15 cellular contexts compared by ENCODE assay signal in the genomic region with DNA sequence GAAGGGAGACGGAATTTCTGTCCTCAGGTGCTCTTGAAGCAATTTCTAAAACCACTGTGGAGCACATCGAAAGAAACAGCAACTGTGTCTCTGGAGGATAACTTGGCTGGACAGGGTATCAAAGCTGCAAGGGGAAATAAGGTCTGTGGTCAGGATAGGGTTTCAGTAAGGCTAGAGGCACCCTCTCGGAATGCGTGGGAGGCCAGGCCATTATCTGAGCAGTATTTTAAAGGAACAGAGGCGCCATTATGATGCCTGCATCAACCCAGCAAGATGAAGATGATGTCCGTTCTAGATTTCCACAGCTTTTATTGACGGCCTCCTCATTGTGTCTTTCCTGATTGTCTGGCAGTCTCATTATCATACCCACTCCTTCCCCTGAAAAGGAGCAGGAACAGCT.
DNase-seq lines count a peak whose midpoint lies in the region; ATAC-seq and TF ChIP-seq lines count a peak whose summit lies in the region.
"Had no signal": no experiment of that assay in that cellular context is flagged by ENCODE, and none has a peak within 500 bp of the region (broad histone marks: within the 10 kb centered on the region; RNA-seq: fewer than 3 reads in every experiment).

No MANE protein-coding gene starts in this region.

- H3K27ac ChIP-seq in PC-9 (no peak overlapping the region), upper lobe of left lung (no peak overlapping the region), vagina (no peak overlapping the region)

- H3F3A ChIP-seq in PC-9 (ENCODE audit: insufficient read depth, low read depth), result no peaks in the 10 kb centered on the region

- H3K4me3 ChIP-seq in PC-9 (no peak overlapping the region), upper lobe of left lung (no peak overlapping the region), vagina (no peak overlapping the region)

- H3K4me2 ChIP-seq in PC-9, result no peak overlapping the region

- H4K20me1 ChIP-seq in PC-9 (ENCODE audit: insufficient read depth), result no peaks in the 10 kb centered on the region

- intact Hi-C loops in PC-9 (cut with micrococcal nuclease; ENCODE audit: unreplicated experiment), result loop anchor here (10.0 kb wide), 1 partner anchor 199 kb away; no protein-coding TSS in a partner anchor
- intact Hi-C loops in vagina (cut with DNase I), result no loop called here

- H3K36me3 Mint-ChIP-seq in nephron progenitor cell (ENCODE audit: low read depth), result no peaks in the 10 kb centered on the region
- H3K36me3 Mint-ChIP-seq: naive B cell had no signal

- POLR2A ChIA-PET in PC-9 (lab: Charles Lee; ENCODE audit: unreplicated experiment), result no interaction called here

- H3K27me3 Mint-ChIP-seq in nephron progenitor cell (ENCODE audit: low read depth, poor library complexity), result peaks cover 3% of the 10 kb centered on the region
- H3K27me3 Mint-ChIP-seq: naive B cell had no signal

- ATAC-seq in GM19351 (IDR thresholded peaks at IDR 0.05; ENCODE audit: unreplicated experiment) (peak; percentile 81), HG03095 (IDR thresholded peaks at IDR 0.05; ENCODE audit: unreplicated experiment) (peak; percentile 63), GM18498 (IDR thresholded peaks at IDR 0.05; ENCODE audit: unreplicated experiment) (no peak), upper lobe of left lung (ENCODE audit: low FRiP score in 2 of 2) (no peak)
- ATAC-seq: sciatic nerve had no signal

- no peak for TF ChIP-seq EP300 in upper lobe of left lung (IDR thresholded peaks at IDR 0.05)

- H3K79me2 ChIP-seq in PC-9 (ENCODE audit: low read depth), result no peaks in the 10 kb centered on the region

- H3K27me3 ChIP-seq in PC-9 (ENCODE audit: insufficient read depth, low read depth) (no peaks in the 10 kb centered on the region), upper lobe of left lung (no peaks in the 10 kb centered on the region), vagina (no peaks in the 10 kb centered on the region)
- H3K27me3 ChIP-seq: BE2C had no signal

- H3K9me3 Mint-ChIP-seq in nephron progenitor cell, result no peaks in the 10 kb centered on the region
- H3K9me3 Mint-ChIP-seq: naive B cell had no signal

- peak overlapping the region; percentile 31; the same call in 1 of the 2 replicates for H2AFZ ChIP-seq in PC-9

- H3K36me3 ChIP-seq in PC-9 (ENCODE audit: low read depth) (no peaks in the 10 kb centered on the region), upper lobe of left lung (no peaks in the 10 kb centered on the region), vagina (no peaks in the 10 kb centered on the region)
- H3K36me3 ChIP-seq: BE2C had no signal

- TF ChIP-seq CTCF in PC-9 (conservative IDR thresholded peaks at IDR 0.05) (no peak), nephron progenitor cell (IDR thresholded peaks at IDR 0.05) (no peak), upper lobe of left lung (IDR thresholded peaks at IDR 0.05) (no peak), vagina (IDR thresholded peaks at IDR 0.05) (no peak)

- CTCF ChIA-PET in PC-9 (lab: Charles Lee), result no interaction called here

- H3K27ac Mint-ChIP-seq in nephron progenitor cell, result peak overlapping the region; percentile 62

- no peaks in the 10 kb centered on the region for H3K4me1 ChIP-seq in PC-9 (replicated peaks; ENCODE audit: insufficient read depth)
- H3K4me1 ChIP-seq in upper lobe of left lung, result no peaks in the 10 kb centered on the region
- H3K4me1 ChIP-seq in vagina, result no peaks in the 10 kb centered on the region
- H3K4me1 ChIP-seq: BE2C had no signal

- peak overlapping the region; percentile 10 for H3K4me3 Mint-ChIP-seq in nephron progenitor cell
- H3K4me3 Mint-ChIP-seq: naive B cell had no signal

- peaks cover 43% of the 10 kb centered on the region for H3K4me1 Mint-ChIP-seq in nephron progenitor cell

- no peak for TF ChIP-seq POLR2A in upper lobe of left lung (IDR thresholded peaks at IDR 0.05)
- TF ChIP-seq POLR2A in vagina (IDR thresholded peaks at IDR 0.05), result no peak

- no TSS peak for BruUV-seq in PC-9 (replicated peaks; lab: Mats Ljungman, UMichigan)

- DNase-seq in PC-9, result no peak
- peak; percentile 33 for DNase-seq in nephron progenitor cell
- no peak for DNase-seq in upper lobe of left lung
- no peak for DNase-seq in DMS79 (lab: John Stamatoyannopoulos, UW)
- DNase-seq in vagina (ENCODE audit: extremely low spot score in 2 of 2), result no peak
- DNase-seq: activated CD4-positive, CD25-positive, alpha-beta regulatory T cell treated with anti-CD3 and anti-CD28 coated beads, Interleukin-2, amount 50 U/mL, for 72 hours; activated T-cell treated with anti-CD3 and anti-CD28 coated beads, Interleukin-2, amount 50 U/mL, for 48 hours; BE2C; kidney; naive B cell; NCI-H2081 had no signal

- H3K9me2 ChIP-seq in PC-9 (ENCODE audit: insufficient read depth), result no peaks in the 10 kb centered on the region

- WGBS in upper lobe of left lung, 2 donors, result 79% methylated on average over 7 of the region's 7 CpGs

- H3K9me3 ChIP-seq in PC-9 (ENCODE audit: insufficient read depth, low read depth), result no peaks in the 10 kb centered on the region
- no peaks in the 10 kb centered on the region for H3K9me3 ChIP-seq in upper lobe of left lung
- no peaks in the 10 kb centered on the region for H3K9me3 ChIP-seq in vagina
- H3K9me3 ChIP-seq: BE2C had no signal

Comparison
In these comparisons a context has a peak if more than half of its experiments do, and no peak if none do; other contexts are left out.
1. ATAC-seq: peak in GM19351 (single experiment) and HG03095 (single experiment); none in GM18498 (single experiment) and upper lobe of left lung (0 of 2).